ENCODE assay signal across 7 cellular contexts in genomic region chrX:50812995-50813842, GRCh38. TPM values are rescaled to one million over a fixed set of nuclear protein-coding genes. Genes with fewer than 3 reads are reported as not detected.
DNase-seq lines count a peak whose midpoint lies in the region; ATAC-seq and TF ChIP-seq lines count a peak whose summit lies in the region.

No MANE protein-coding gene starts in this region.

- no peak for TF ChIP-seq CTCF in MCF 10A (IDR thresholded peaks at IDR 0.05; ENCODE audit: unreplicated experiment)

- no peaks in the 10 kb centered on the region for H3K9me3 Mint-ChIP-seq in MCF 10A (ENCODE audit: unreplicated experiment)

- POLR2A ChIA-PET in MCF 10A (lab: Yijun Ruan, JAX): interaction anchor here (0.9 kb wide), 1 partner anchor 73 kb away, joined by 3 read pairs; no protein-coding TSS in a partner anchor

- H3K27ac ChIP-seq in HUES64 (ENCODE audit: low read depth, low read length): no peak overlapping the region

- peak overlapping the region; percentile 26; the same call in 1 of the 2 replicates for H3K9ac ChIP-seq in HUES64 (ENCODE audit: low read depth, low read length)

- no TSS peak for BruUV-seq in MCF 10A (replicated peaks; lab: Mats Ljungman, UMichigan)

- WGBS in HUES64: under 1% methylated on average over 59 of the region's 59 CpGs

- no peaks in the 10 kb centered on the region for H3K36me3 ChIP-seq in HUES64 (ENCODE audit: insufficient read depth, low read length)

- H3K27me3 Mint-ChIP-seq in MCF 10A (ENCODE audit: insufficient read depth, unreplicated experiment): peaks cover 34% of the 10 kb centered on the region

- intact Hi-C loops in MCF 10A (cut with micrococcal nuclease): no loop called here

- H3K4me1 Mint-ChIP-seq in MCF 10A (ENCODE audit: insufficient read depth, unreplicated experiment): no peaks in the 10 kb centered on the region

- peak; percentile 26 for DNase-seq in MCF 10A (ENCODE audit: unreplicated experiment)
- DNase-seq in islet precursor cell: peak; percentile 74
- peak; percentile 21 for DNase-seq in stromal cell of bone marrow (ENCODE audit: low read depth)
- DNase-seq in Ammon's horn (ENCODE audit: low spot score): no peak

- H3K36me3 Mint-ChIP-seq in MCF 10A (ENCODE audit: insufficient read depth, unreplicated experiment): no peaks in the 10 kb centered on the region

- CTCF ChIA-PET in MCF 10A (lab: Yijun Ruan, JAX): interaction anchor here (0.6 kb wide), 1 partner anchor 52 kb away, joined by 3 read pairs; no protein-coding TSS in a partner anchor

- peak overlapping the region; percentile 62 for H3K4me3 Mint-ChIP-seq in MCF 10A (ENCODE audit: unreplicated experiment)

- H3K27ac Mint-ChIP-seq in MCF 10A (ENCODE audit: low read depth, unreplicated experiment): no peak overlapping the region

- no peaks in the 10 kb centered on the region for H3K9me3 ChIP-seq in HUES64 (ENCODE audit: insufficient read depth, low read depth, low read length)

- H3K4me1 ChIP-seq in HUES64 (ENCODE audit: insufficient read depth, low read length): peaks cover 10% of the 10 kb centered on the region; the same call in 1 of the 2 replicates

- ATAC-seq in GM18519 (IDR thresholded peaks at IDR 0.05; ENCODE audit: low FRiP score, unreplicated experiment): no peak
- no peak for ATAC-seq in GM19324 (IDR thresholded peaks at IDR 0.05; ENCODE audit: low FRiP score, unreplicated experiment)

- peak overlapping the region; percentile 73 for H3K4me3 ChIP-seq in HUES64 (ENCODE audit: low read length)

- 0 out of 2 replicates have a peak, but pooled peaks cover 10% of the 10 kb centered on the region for H3K27me3 ChIP-seq in HUES64 (ENCODE audit: insufficient read depth, low read length)

RNA-seq across cellular contexts. Expression of gene SHROOM4, which starts 0.8 kb away (rescaled TPM):
- 1.4 TPM for polyA plus RNA-seq in HUES64 (2013, experiment 1 of 2)
- 1.7 TPM for polyA plus RNA-seq in HUES64 (2013, experiment 2 of 2)
- 0.12 TPM in 1 of 2 replicates, not detected in the other for total RNA-seq in MCF 10A (2022)
